In genomic region chr11:64638017-64638664, GRCh38 we compare ENCODE assay signal across 11 cellular contexts. TPM values are rescaled to one million over a fixed set of nuclear protein-coding genes. Genes with fewer than 3 reads are reported as not detected.
DNase-seq lines count a peak whose midpoint lies in the region; ATAC-seq and TF ChIP-seq lines count a peak whose summit lies in the region.
"Had no signal": no experiment of that assay in that cellular context is flagged by ENCODE, and none has a peak within 500 bp of the region (broad histone marks: within the 10 kb centered on the region; RNA-seq: fewer than 3 reads in every experiment).

No MANE protein-coding gene starts in this region.

- H3K4me3 ChIP-seq in GM23338 (peak overlapping the region; percentile 82), Peyer's patch (peak overlapping the region in 3 of 4 donors; percentile 21 to 26 (median 23)), iPS-15b (ENCODE audit: low read depth, low read length) (peak overlapping the region; percentile 59), skeletal muscle satellite cell (ENCODE audit: low read length) (peak overlapping the region; percentile 30)

- peak overlapping the region; percentile 74 for H3K4me3 Mint-ChIP-seq in GM23338

- peak overlapping the region; percentile 92 for H2AFZ ChIP-seq in GM23338

- no peak overlapping the region for H3K27ac ChIP-seq in GM23338 (ENCODE audit: low read depth)
- no peak overlapping the region for H3K27ac ChIP-seq in Peyer's patch

- H3K4me1 ChIP-seq in GM23338 (ENCODE audit: insufficient read depth), result peaks cover 10% of the 10 kb centered on the region; the same call in 1 of the 2 replicates
- H3K4me1 ChIP-seq in Peyer's patch, result peaks cover 0 to 15% (median 7%) of the 10 kb centered on the region in 4 donors
- H3K4me1 ChIP-seq in iPS-15b (ENCODE audit: control insufficient read depth, insufficient read depth, low read length), result peaks cover 9% of the 10 kb centered on the region
- H3K4me1 ChIP-seq in skeletal muscle satellite cell (ENCODE audit: control insufficient read depth, insufficient read depth, low read length), result peaks cover 5% of the 10 kb centered on the region

- H3K9ac ChIP-seq in iPS-15b (ENCODE audit: low read depth, low read length) (no peak overlapping the region), skeletal muscle satellite cell (ENCODE audit: low read depth, low read length) (no peak overlapping the region)

- no peaks in the 10 kb centered on the region for H3K9me2 ChIP-seq in GM23338 (ENCODE audit: insufficient read depth)

- no peak overlapping the region for H3K27ac Mint-ChIP-seq in GM23338

- H3K9me3 Mint-ChIP-seq in GM23338, result no peaks in the 10 kb centered on the region; the same call in 2 of the 3 replicates

- TF ChIP-seq POLR2A in Peyer's patch (IDR thresholded peaks at IDR 0.05), result no peak

- no peaks in the 10 kb centered on the region for H4K20me1 ChIP-seq in GM23338 (replicated peaks; ENCODE audit: insufficient read depth)

- ATAC-seq in GM23338, result peak; percentile 78
- no peak for ATAC-seq in GM19351 (IDR thresholded peaks at IDR 0.05; ENCODE audit: unreplicated experiment)
- no peak for ATAC-seq in HG03571 (IDR thresholded peaks at IDR 0.05; ENCODE audit: unreplicated experiment)

- H3K36me3 ChIP-seq in GM23338 (ENCODE audit: insufficient read depth) (no peaks in the 10 kb centered on the region), Peyer's patch (no peaks in the 10 kb centered on the region), iPS-15b (ENCODE audit: control insufficient read depth, insufficient read depth, low read length) (peaks cover 3% of the 10 kb centered on the region), skeletal muscle satellite cell (ENCODE audit: insufficient read depth, low read length) (no peaks in the 10 kb centered on the region)

- H3K4me2 ChIP-seq in GM23338, result peak overlapping the region; percentile 94
- peak overlapping the region; percentile 52 for H3K4me2 ChIP-seq in skeletal muscle satellite cell (ENCODE audit: low read length)

- H3K27me3 Mint-ChIP-seq in GM23338 (ENCODE audit: insufficient read depth, low read depth, poor library complexity), result peaks cover 15% of the 10 kb centered on the region

- no peaks in the 10 kb centered on the region for H3F3A ChIP-seq in GM23338 (replicated peaks; ENCODE audit: low read depth)

- H3K27me3 ChIP-seq in GM23338 (ENCODE audit: insufficient read depth) (peaks cover 61% of the 10 kb centered on the region), Peyer's patch (peaks cover 0 to 16% of the 10 kb centered on the region in 2 donors), iPS-15b (ENCODE audit: control insufficient read depth, insufficient read depth, low read length) (peaks cover 58% of the 10 kb centered on the region), skeletal muscle satellite cell (ENCODE audit: control insufficient read depth, insufficient read depth, low read length) (peaks cover 43% of the 10 kb centered on the region)

- no peaks in the 10 kb centered on the region for H3K79me2 ChIP-seq in GM23338 (replicated peaks; ENCODE audit: insufficient read depth)

- H3K4me1 Mint-ChIP-seq in GM23338, result peaks cover 21% of the 10 kb centered on the region

- DNase-seq in GM23338 (ENCODE audit: low spot score) (peak; percentile 61), Peyer's patch (peak in 2 of 3 donors; percentile 25 to 56), dermis blood vessel endothelial cell (no peak)
- no peak for DNase-seq in stimulated activated naive CD4-positive, alpha-beta T cell treated with Interleukin-2 at 50 U/mL for 16 hours (lab: John Stamatoyannopoulos, UW)
- DNase-seq: NCI-H2029, T-helper 9 cell had no signal

- H3K9me3 ChIP-seq in Peyer's patch, result no peaks in the 10 kb centered on the region
- no peaks in the 10 kb centered on the region for H3K9me3 ChIP-seq in iPS-15b (ENCODE audit: control insufficient read depth, insufficient read depth, low read length)
- H3K9me3 ChIP-seq in skeletal muscle satellite cell (replicated peaks; ENCODE audit: low read length), result no peaks in the 10 kb centered on the region

- H3K36me3 Mint-ChIP-seq in GM23338 (ENCODE audit: low read depth), result no peaks in the 10 kb centered on the region; the same call in 2 of the 3 replicates

- TF ChIP-seq CTCF in GM23338 (conservative IDR thresholded peaks at IDR 0.05; ENCODE audit: low read depth in 2 of 2) (no peak), Peyer's patch (IDR thresholded peaks at IDR 0.05) (no peak)

TF ChIP-seq in GM23338, 12 proteins besides CTCF, POLR2A, EP300 and RAD21 (continues in another document):
- TF ChIP-seq CREB1 (CRISPR knock-in tag; IDR thresholded peaks at IDR 0.05; ENCODE audit: low read depth), result no peak
- no peak for TF ChIP-seq EZH2phosphoT487 (IDR thresholded peaks at IDR 0.05; ENCODE audit: unreplicated experiment)
- no peak for TF ChIP-seq ZNF462 (CRISPR knock-in tag; IDR thresholded peaks at IDR 0.05)
- no peak for TF ChIP-seq POLR2AphosphoS5 (IDR thresholded peaks at IDR 0.05; ENCODE audit: low read depth)

RNA-seq across cellular contexts. Expression of gene SLC22A12, which starts 47.1 kb away (rescaled TPM):
- total RNA-seq in GM23338 (2014; rRNA removed; shearing (Covaris generic)), result not detected in 2 replicates
- not detected in 2 replicates for polyA plus RNA-seq in GM23338 (2016; fragmentation: Nextera tagmentation; extraction: Ambion mirVana)
- total RNA-seq in Peyer's patch, result not detected
- not detected in 2 replicates for total RNA-seq in skeletal muscle satellite cell (2012; rRNA removed)
- not detected in 2 replicates for total RNA-seq in dermis blood vessel endothelial cell
- total RNA-seq: chondrocyte had no signal

Comparison
In these comparisons a context has a peak if more than half of its experiments do, and no peak if none do; other contexts are left out.
1. DNase-seq: peak in GM23338 (single experiment) and Peyer's patch (2 of 3); none in stimulated activated naive CD4-positive, alpha-beta T cell treated with Interleukin-2 at 50 U/mL for 16 hours (single experiment) and dermis blood vessel endothelial cell (single experiment).
2. H3K4me3 ChIP-seq: peak in every context shown above with its lines; median percentile 82 in GM23338; 59 in iPS-15b; 30 in skeletal muscle satellite cell; 23 in Peyer's patch.